Comparison of ENCODE assay signal across 7 cellular contexts in the genomic region with DNA sequence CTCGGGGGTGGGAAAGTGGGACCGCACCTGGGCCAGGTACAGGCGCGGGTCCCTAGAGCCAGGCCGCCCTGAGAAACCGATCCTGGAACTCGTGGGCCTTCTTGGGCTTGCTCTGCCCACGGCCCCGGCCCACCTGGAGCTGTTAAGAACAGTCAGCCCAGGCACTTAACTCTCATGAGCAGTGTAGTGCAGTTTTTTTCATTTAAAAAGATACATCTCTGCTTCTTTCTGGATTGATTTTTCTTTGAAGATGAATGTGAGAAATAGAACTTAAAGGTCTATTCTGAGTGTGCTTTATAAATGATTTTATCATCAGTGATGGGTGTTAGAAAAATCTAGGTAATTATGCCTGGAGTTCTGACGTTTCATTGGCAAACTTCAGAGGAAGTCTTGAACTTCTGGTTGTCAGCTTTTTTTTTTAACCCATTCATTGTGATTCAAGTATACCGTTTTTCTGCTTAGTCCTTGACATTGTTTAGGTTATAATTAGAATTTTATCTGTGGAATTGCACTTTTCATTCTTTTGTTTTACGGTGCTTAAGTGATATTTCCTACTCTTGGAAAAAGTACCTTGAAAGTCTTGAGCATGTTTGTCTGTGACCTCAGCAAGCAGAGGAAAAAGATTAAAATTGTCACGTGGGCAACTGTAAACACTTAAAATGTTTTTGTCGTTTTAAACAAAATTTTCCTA. TPM values are rescaled to one million over a fixed set of nuclear protein-coding genes. Genes with fewer than 3 reads are reported as not detected.
DNase-seq lines count a peak whose midpoint lies in the region; ATAC-seq, FAIRE-seq and TF ChIP-seq lines count a peak whose summit lies in the region.

No MANE protein-coding gene starts in this region.

- ATAC-seq in GM18498 (IDR thresholded peaks at IDR 0.05; ENCODE audit: unreplicated experiment) = peak; percentile 22
- no peak for ATAC-seq in GM23338

- H2BK5ac ChIP-seq in H1 (ENCODE audit: low read depth, low read length) = 0 out of 2 replicates have a peak overlapping the region, but pooled peaks have one; percentile 83

- peak; percentile 19 for FAIRE-seq in H1 (lab: Jason Lieb, UNC)

- H3K4me1 Mint-ChIP-seq in GM23338 = peaks cover 26% of the 10 kb centered on the region; the same call in 2 of the 3 replicates

- no peak overlapping the region for H3K4ac ChIP-seq in H1 (replicated peaks; ENCODE audit: insufficient read length, low read depth, low read length)

- H3K79me1 ChIP-seq in H1 (ENCODE audit: low read depth, low read length) = no peaks in the 10 kb centered on the region

- H3K27me3 ChIP-seq in GM23338 (ENCODE audit: insufficient read depth) (no peaks in the 10 kb centered on the region), H1 (replicated peaks in 1 of 4; ENCODE audit: control insufficient read depth in 3 of 4, extremely low read depth in 1 of 4, insufficient read depth in 3 of 4, low read length in 3 of 4) (no peaks in the 10 kb centered on the region), ovary (no peaks in the 10 kb centered on the region)

- no peak overlapping the region for H2BK120ac ChIP-seq in H1 (replicated peaks; ENCODE audit: low read depth, low read length)

- H2AFZ ChIP-seq in GM23338 (no peak overlapping the region), H1 (ENCODE audit: low read length) (no peak overlapping the region)

- intact Hi-C loops in ovary (cut with DNase I) = no loop called here

- H3K27ac ChIP-seq in GM23338 (ENCODE audit: low read depth) (0 out of 2 replicates have a peak overlapping the region, but pooled peaks have one; percentile 57), H1 (ENCODE audit: low read depth, low read length) (peak overlapping the region; percentile 89; the same call in 1 of the 2 replicates), ovary (no peak overlapping the region)

- no peak overlapping the region for H3K14ac ChIP-seq in H1 (ENCODE audit: insufficient read length)

- H3K27ac Mint-ChIP-seq in GM23338 = peak overlapping the region; percentile 13; the same call in 1 of the 2 replicates

- H3K79me2 ChIP-seq in GM23338 (replicated peaks; ENCODE audit: insufficient read depth) (peaks cover 57% of the 10 kb centered on the region), H1 (ENCODE audit: control insufficient read depth in 1 of 2, insufficient read depth in 2 of 2, low read length in 2 of 2) (peaks cover 19 to 55% of the 10 kb centered on the region in 2 experiments; a peak in 3 of 4 replicates)

- H4K8ac ChIP-seq in H1 (ENCODE audit: extremely low read depth, insufficient read depth, low read length) = no peak overlapping the region

- no peak overlapping the region for H2BK12ac ChIP-seq in H1 (ENCODE audit: low read depth, low read length)

- no peaks in the 10 kb centered on the region for H3K9me3 Mint-ChIP-seq in GM23338

- CTCF ChIA-PET in H1 (lab: Charles Lee; ENCODE audit: partially characterized antibody) = interaction anchor here (0.7 to 1.9 kb wide), 2 partner anchors 9 to 16 kb away, joined by 3 to 6 read pairs; no protein-coding TSS in a partner anchor

- H4K5ac ChIP-seq in H1 (ENCODE audit: insufficient read length, low read depth, low read length) = no peak overlapping the region

- no peak overlapping the region for H2AK5ac ChIP-seq in H1 (ENCODE audit: low read depth, low read length)

- no peak overlapping the region for H3K23ac ChIP-seq in H1 (ENCODE audit: insufficient read length)

- 1% methylated on average over 14 of the region's 14 CpGs; no CpG with 5 or more reads in 1 of the 2 experiments for WGBS in H1 (ENCODE audit: extremely low coverage in 1 of 2, insufficient coverage in 1 of 2, insufficient read length in 1 of 2, insufficient replicate concordance in 2 of 2, low coverage in 1 of 2, low lambda C conversion rate in 2 of 2, missing lambda C conversion rate in 1 of 2), 2 experiments
- 2% methylated on average over 14 of the region's 14 CpGs for WGBS in ovary, 3 donors

- TF ChIP-seq POLR2A in NB4 (IDR thresholded peaks at IDR 0.05; ENCODE audit: extremely low read depth, insufficient read length) (no peak), H1 (IDR thresholded peaks at IDR 0.05; ENCODE audit: control extremely low read depth in 1 of 2, low read depth in 2 of 2, low read length in 2 of 2) (no peak; a peak in 1 of 3 replicates), ovary (IDR thresholded peaks at IDR 0.05) (no peak)

- H3K4me2 ChIP-seq in GM23338 = peak overlapping the region; percentile 87
- H3K4me2 ChIP-seq in H1 (ENCODE audit: insufficient read depth in 1 of 2, low read depth in 2 of 2, low read length in 2 of 2) = peak overlapping the region; percentile 61 to 64

- no peak overlapping the region for H2BK20ac ChIP-seq in H1 (ENCODE audit: low read length)

- peaks cover 19% of the 10 kb centered on the region for H3K36me3 ChIP-seq in GM23338 (ENCODE audit: insufficient read depth)
- peaks cover 0 to 40% (median 9%) of the 10 kb centered on the region in 4 experiments; a peak in 5 of 8 replicates for H3K36me3 ChIP-seq in H1 (ENCODE audit: control insufficient read depth in 2 of 4, insufficient read depth in 4 of 4, low read length in 3 of 4)
- no peaks in the 10 kb centered on the region for H3K36me3 ChIP-seq in ovary

- no peaks in the 10 kb centered on the region for H3K9me2 ChIP-seq in GM23338 (ENCODE audit: insufficient read depth)

- DNase-seq in GM23338 (ENCODE audit: low spot score) (no peak), NB4 (ENCODE audit: low read depth) (peak; percentile 23), H1 (ENCODE audit: low read depth in 1 of 2, low spot score in 2 of 2) (no peak), ovary (no peak), AG08396 (ENCODE audit: low spot score) (no peak), SHP77 (lab: John Stamatoyannopoulos, UW) (no peak)

- peak overlapping the region; percentile 88; the same call in 1 of the 2 replicates for H3K18ac ChIP-seq in H1 (ENCODE audit: extremely low read depth, low read length)

- POLR2A ChIA-PET in H1 (lab: Charles Lee; ENCODE audit: partially characterized antibody) = interaction anchor here (0.6 to 3.7 kb wide), 12 partner anchors 11 to 908 kb away, joined by 3 to 24 read pairs (median 4); no protein-coding TSS in a partner anchor

- peaks cover 37% of the 10 kb centered on the region for H3K36me3 Mint-ChIP-seq in GM23338 (ENCODE audit: low read depth)

- H3K23me2 ChIP-seq in H1 (ENCODE audit: low read depth, low read length) = no peaks in the 10 kb centered on the region

- peak overlapping the region; percentile 84 to 94 (median 88) for H3K9ac ChIP-seq in H1 (replicated peaks in 1 of 4; ENCODE audit: extremely low read depth in 1 of 4, low read depth in 3 of 4, low read length in 3 of 4)

- no peak overlapping the region for H2BK15ac ChIP-seq in H1 (ENCODE audit: low read length)

- H3K4me3 Mint-ChIP-seq in GM23338 = peak overlapping the region; percentile 97

- H3K4me3 ChIP-seq in GM23338 (peak overlapping the region; percentile 86), NB4 (ENCODE audit: low read depth, low read length) (peak overlapping the region; percentile 95), H1 (ENCODE audit: extremely low read depth in 1 of 4, insufficient read depth in 2 of 4, low read depth in 3 of 4, low read length in 4 of 4) (peak overlapping the region; percentile 80 to 99 (median 82)), ovary (peak overlapping the region; percentile 51)

- TF ChIP-seq EP300 in H1 (IDR thresholded peaks at IDR 0.05; ENCODE audit: borderline replicate concordance in 1 of 2, low read depth in 2 of 2, low read length in 2 of 2) (no peak), ovary (IDR thresholded peaks at IDR 0.05) (no peak)

- H3F3A ChIP-seq in GM23338 (replicated peaks; ENCODE audit: low read depth) = no peaks in the 10 kb centered on the region

- H3K4me1 ChIP-seq in GM23338 (ENCODE audit: insufficient read depth) (peaks cover 24% of the 10 kb centered on the region), H1 (replicated peaks in 1 of 4; ENCODE audit: control insufficient read depth in 3 of 4, insufficient read depth in 4 of 4, low read length in 3 of 4) (peaks cover 0 to 8% (median under 1%) of the 10 kb centered on the region in 4 experiments; a peak in 2 of 7 replicates), ovary (ENCODE audit: insufficient read depth) (peaks cover 2% of the 10 kb centered on the region)

- H4K20me1 ChIP-seq in GM23338 (replicated peaks; ENCODE audit: insufficient read depth) (peaks cover 29% of the 10 kb centered on the region), H1 (replicated peaks in 1 of 2; ENCODE audit: control insufficient read depth in 1 of 2, insufficient read depth in 2 of 2, low read length in 2 of 2) (peaks cover 2 to 6% of the 10 kb centered on the region in 2 experiments)

- peaks cover 8% of the 10 kb centered on the region for H3K27me3 Mint-ChIP-seq in GM23338 (ENCODE audit: insufficient read depth, low read depth, poor library complexity)

- H3K9me3 ChIP-seq in H1 (ENCODE audit: insufficient read depth in 2 of 2, low read depth in 1 of 2, low read length in 1 of 2) (no peaks in the 10 kb centered on the region), ovary (no peaks in the 10 kb centered on the region)

- H4K91ac ChIP-seq in H1 (replicated peaks; ENCODE audit: insufficient read length, low read length) = peak overlapping the region; percentile 51

- TF ChIP-seq RAD21 in H1 (IDR thresholded peaks at IDR 0.05 in 1 of 2, conservative IDR thresholded peaks at IDR 0.05 in 1 of 2; ENCODE audit: low read depth in 2 of 2, low read length in 2 of 2) = no peak

- TF ChIP-seq CTCF in GM23338 (conservative IDR thresholded peaks at IDR 0.05; ENCODE audit: low read depth in 2 of 2) (no peak), NB4 (IDR thresholded peaks at IDR 0.05; ENCODE audit: low read depth, low read length) (no peak), H1 (IDR thresholded peaks at IDR 0.05; ENCODE audit: control extremely low read depth in 1 of 3, insufficient read depth in 1 of 3, low read depth in 1 of 3, low read length in 3 of 3) (no peak), ovary (IDR thresholded peaks at IDR 0.05) (no peak)

- peak overlapping the region; percentile 94 for H3K56ac ChIP-seq in H1 (replicated peaks; ENCODE audit: insufficient read length, low read depth, low read length)

TF ChIP-seq in GM23338, 12 proteins besides CTCF, POLR2A, EP300 and RAD21 (continues in another document):
- TF ChIP-seq POLR2AphosphoS5 (IDR thresholded peaks at IDR 0.05; ENCODE audit: low read depth) = no peak

RNA-seq across cellular contexts. Expression of a gene that starts 0.8 kb away (rescaled TPM):
- 166 and 168 TPM in 2 replicates for total RNA-seq in GM23338 (2014; rRNA removed; shearing (Covaris generic))
- polyA plus RNA-seq in GM23338 (2016; fragmentation: Nextera tagmentation; extraction: Ambion mirVana) = 148 and 165 TPM in 2 replicates
- 98.8 and 111 TPM in 2 replicates for total RNA-seq in H1 (2021; fragmentation: NEBNext Ultra II Directional; extraction: Animal tissue kit (Norgen Biotek cat#: 25700))
- polyA plus RNA-seq in H1 (2011; rRNA removed) = 15.1 and 29.4 TPM in 2 replicates
- 47.5 TPM for polyA plus RNA-seq in H1 (2011; cell fraction: cytosol; rRNA removed)
- 13.0 TPM for polyA plus RNA-seq in H1 (2011; cell fraction: nucleus; rRNA removed)
- polyA plus RNA-seq in H1 (2012, experiment 1 of 2) = 32.5 to 64.9 TPM (median 36.1 TPM) in 4 replicates
- 13.2 TPM for polyA plus RNA-seq in H1 (2012, experiment 2 of 2)
- 69.2 TPM for polyA plus RNA-seq in H1 (2013, experiment 1 of 2)
- polyA plus RNA-seq in H1 (2013, experiment 2 of 2) = 69.7 TPM
- polyA minus RNA-seq in H1 (2011; rRNA and poly(A)+ RNA removed) = 18.4 and 28.0 TPM in 2 replicates
- 18.0 TPM for polyA minus RNA-seq in H1 (2011; cell fraction: cytosol; rRNA and poly(A)+ RNA removed)
- polyA minus RNA-seq in H1 (2011; cell fraction: nucleus; rRNA and poly(A)+ RNA removed) = 31.8 TPM
- total RNA-seq in ovary = 1 to 10 TPM in 6 of 7 donors, under 1 TPM in 1; 0.91 to 5.0 (median 2.5) TPM
- polyA plus RNA-seq in ovary = 1 to 10 TPM; 3.6 to 3.9 TPM

Comparison
In these comparisons a context has a peak if more than half of its experiments do, and no peak if none do; other contexts are left out.
1. H3K27ac ChIP-seq: peak in GM23338 (single experiment) and H1 (single experiment); none in ovary (0 of 2).
2. RNA of a gene that starts 0.8 kb away (total RNA-seq): 166 to 168 TPM in GM23338 and 98.8 to 111 TPM in H1; 0.91 to 5.0 TPM in ovary; every median in the first group is over 10 times any median in the second.
3. Peak in every context shown above with its lines, with median percentiles within 50 percentile points of each other: H3K4me3 ChIP-seq.